ENCODE assay signal across 26 cellular contexts in genomic region chr9:101408374-101409078, GRCh38. TPM values are rescaled to one million over a fixed set of nuclear protein-coding genes. Genes with fewer than 3 reads are reported as not detected.
A peak's percentile ranks its signal among the peaks of the same experiment; 100 is the strongest.
DNase-seq lines count a peak whose midpoint lies in the region; ATAC-seq and TF ChIP-seq lines count a peak whose summit lies in the region.
"Had no signal": no experiment of that assay in that cellular context is flagged by ENCODE, and none has a peak within 500 bp of the region (broad histone marks: within the 10 kb centered on the region; RNA-seq: fewer than 3 reads in every experiment).

No MANE protein-coding gene starts in this region.

- no peak for ATAC-seq in sciatic nerve
- ATAC-seq: left cardiac atrium; naive thymus-derived CD4-positive, alpha-beta T cell had no signal

- POLR2A ChIA-PET in HEK293 (lab: Yijun Ruan, JAX), result interaction anchor here (1.3 to 1.6 kb wide), 2 partner anchors 9 to 17 kb away, joined by 3 to 10 read pairs; partner anchors contain the start of genes MRPL50 and ZNF189

- intact Hi-C loops in sciatic nerve (cut with DNase I), result no loop called here

- H3K4me1 ChIP-seq in HEK293 (ENCODE audit: control insufficient read depth, insufficient read depth, low read length), result no peaks in the 10 kb centered on the region
- no peaks in the 10 kb centered on the region for H3K4me1 ChIP-seq in duodenal mucosa (ENCODE audit: control insufficient read depth in 1 of 2, insufficient read depth in 2 of 2, low read length in 2 of 2)
- H3K4me1 ChIP-seq in neural progenitor cell, result no peaks in the 10 kb centered on the region
- H3K4me1 ChIP-seq: Peyer's patch, upper lobe of left lung had no signal

- no peaks in the 10 kb centered on the region for H4K20me1 ChIP-seq in neural progenitor cell (ENCODE audit: low read depth)

- H3K27me3 ChIP-seq in duodenal mucosa (ENCODE audit: control insufficient read depth in 1 of 2, insufficient read depth in 2 of 2, low read length in 2 of 2), result no peaks in the 10 kb centered on the region
- no peaks in the 10 kb centered on the region for H3K27me3 ChIP-seq in neural progenitor cell
- H3K27me3 ChIP-seq: Peyer's patch, upper lobe of left lung had no signal

- H3F3A ChIP-seq in neural progenitor cell (ENCODE audit: low read depth), result peaks cover 14% of the 10 kb centered on the region

- H2AFZ ChIP-seq in neural progenitor cell (replicated peaks), result no peak overlapping the region

- no peaks in the 10 kb centered on the region for H3K79me2 ChIP-seq in neural progenitor cell (ENCODE audit: low read depth)

- H3K36me3 ChIP-seq in HEK293 (ENCODE audit: control insufficient read depth in 2 of 2, insufficient read depth in 1 of 2, low read length in 2 of 2), result peaks cover 20 to 59% of the 10 kb centered on the region in 2 experiments
- H3K36me3 ChIP-seq in duodenal mucosa (ENCODE audit: control insufficient read depth in 1 of 2, insufficient read depth in 2 of 2, low read length in 2 of 2), result peaks cover 58 to 60% of the 10 kb centered on the region in 2 donors
- H3K36me3 ChIP-seq in neural progenitor cell, result peaks cover 71% of the 10 kb centered on the region

- no peaks in the 10 kb centered on the region for H3K4me1 Mint-ChIP-seq in neural progenitor cell
- H3K4me1 Mint-ChIP-seq: activated CD4-positive, alpha-beta memory T cell treated with anti-CD3 and anti-CD28 coated beads, Interleukin-2, amount 10 ng/mL, durations not matched to agents 7 days and 5 days; activated naive CD8-positive, alpha-beta T cell treated with anti-CD3 and anti-CD28 coated beads for 36 hours had no signal

- no peaks in the 10 kb centered on the region for H3K27me3 Mint-ChIP-seq in neural progenitor cell (ENCODE audit: insufficient read depth, low read depth)
- H3K27me3 Mint-ChIP-seq: activated CD4-positive, alpha-beta memory T cell treated with anti-CD3 and anti-CD28 coated beads, Interleukin-2, amount 10 ng/mL, durations not matched to agents 7 days and 5 days; activated naive CD8-positive, alpha-beta T cell treated with anti-CD3 and anti-CD28 coated beads for 36 hours; CD4-positive, CD25-positive, alpha-beta regulatory T cell; central memory CD8-positive, alpha-beta T cell; memory B cell; naive thymus-derived CD4-positive, alpha-beta T cell had no signal

- DNase-seq in neural progenitor cell (ENCODE audit: low spot score) (no peak), sciatic nerve (ENCODE audit: low spot score) (no peak), SIG-M5 treated with dmso at 0.1 percent for 504 hours (lab: John Stamatoyannopoulos, UW; ENCODE audit: unreplicated experiment) (no peak), RKO (ENCODE audit: low spot score) (no peak)
- DNase-seq: activated CD4-positive, alpha-beta memory T cell treated with anti-CD3 and anti-CD28 coated beads, Interleukin-2, amount 10 ng/mL, durations not matched to agents 7 days and 5 days; activated CD4-positive, CD25-positive, alpha-beta regulatory T cell treated with anti-CD3 and anti-CD28 coated beads, Interleukin-2, amount 50 U/mL, for 72 hours; activated effector memory CD4-positive, alpha-beta T cell treated with Interleukin-2 at 50 U/mL for 16 hours; activated naive CD8-positive, alpha-beta T cell treated with anti-CD3 and anti-CD28 coated beads for 36 hours; CD4-positive, CD25-positive, alpha-beta regulatory T cell; GOT3; KG1; left cardiac atrium; naive thymus-derived CD4-positive, alpha-beta T cell; NCI-H1694; NCI-H524 treated with DMSO at 0.1 percent for 48 hours; occipital lobe; Peyer's patch; stimulated activated CD4-positive, alpha-beta T cell treated with anti-CD3 and anti-CD28 coated beads, Interleukin-1b, Interleukin-23, amount 100 ng/mL, for 48 hours; T-helper 1 cell; upper lobe of left lung had no signal

- peaks cover 82% of the 10 kb centered on the region for H3K9me3 Mint-ChIP-seq in neural progenitor cell

- H3K9ac ChIP-seq in duodenal mucosa (ENCODE audit: low read depth in 1 of 2, low read length in 2 of 2), result no peak overlapping the region
- H3K9ac ChIP-seq in neural progenitor cell, result no peak overlapping the region

- H3K4me3 ChIP-seq in HEK293 (ENCODE audit: low read depth, low read length), result no peak overlapping the region
- peak overlapping the region; percentile 30 to 48 for H3K4me3 ChIP-seq in duodenal mucosa (ENCODE audit: low read depth in 1 of 2, low read length in 2 of 2)
- peak overlapping the region; percentile 7 for H3K4me3 ChIP-seq in neural progenitor cell
- H3K4me3 ChIP-seq: Peyer's patch, skin epidermis, upper lobe of left lung had no signal

- H3K36me3 Mint-ChIP-seq in neural progenitor cell, result peaks cover 83% of the 10 kb centered on the region

- no peak overlapping the region for H3K27ac ChIP-seq in HEK293 (ENCODE audit: extremely low read depth, low read depth, low read length)
- H3K27ac ChIP-seq in duodenal mucosa (ENCODE audit: low read depth, low read length), result no peak overlapping the region
- H3K27ac ChIP-seq in neural progenitor cell, result no peak overlapping the region
- H3K27ac ChIP-seq: Peyer's patch, skin epidermis, upper lobe of left lung had no signal

- no peaks in the 10 kb centered on the region for H3K9me3 ChIP-seq in HEK293 (ENCODE audit: control insufficient read depth, insufficient read depth, low read depth, low read length)
- H3K9me3 ChIP-seq in duodenal mucosa (ENCODE audit: control insufficient read depth in 1 of 2, low read length in 2 of 2), result peaks cover 53 to 83% of the 10 kb centered on the region in 2 donors
- H3K9me3 ChIP-seq in neural progenitor cell (ENCODE audit: low read depth), result peaks cover 53% of the 10 kb centered on the region

- H3K4me3 Mint-ChIP-seq in neural progenitor cell, result no peak overlapping the region
- H3K4me3 Mint-ChIP-seq: activated CD4-positive, alpha-beta memory T cell treated with anti-CD3 and anti-CD28 coated beads, Interleukin-2, amount 10 ng/mL, durations not matched to agents 7 days and 5 days; activated naive CD8-positive, alpha-beta T cell treated with anti-CD3 and anti-CD28 coated beads for 36 hours; CD4-positive, CD25-positive, alpha-beta regulatory T cell; central memory CD8-positive, alpha-beta T cell; memory B cell; naive thymus-derived CD4-positive, alpha-beta T cell had no signal

- TF ChIP-seq CTCF in HEK293 (tag by site-specific recombination; IDR thresholded peaks at IDR 0.05) (no peak), neural progenitor cell (IDR thresholded peaks at IDR 0.05) (no peak)

- H3K4me2 ChIP-seq in neural progenitor cell, result no peak overlapping the region

- H3K27ac Mint-ChIP-seq in neural progenitor cell, result no peak overlapping the region
- H3K27ac Mint-ChIP-seq: activated CD4-positive, alpha-beta memory T cell treated with anti-CD3 and anti-CD28 coated beads, Interleukin-2, amount 10 ng/mL, durations not matched to agents 7 days and 5 days; activated naive CD8-positive, alpha-beta T cell treated with anti-CD3 and anti-CD28 coated beads for 36 hours; memory B cell had no signal

- CTCF ChIA-PET in HEK293 (lab: Yijun Ruan, JAX), result interaction anchor here (1.1 kb wide), 1 partner anchor 51 kb away, joined by 4 read pairs; no protein-coding TSS in a partner anchor

TF ChIP-seq in HEK293, 187 proteins besides CTCF, POLR2A, EP300 and RAD21:
- no peak for TF ChIP-seq ZFP69B (tag by site-specific recombination; IDR thresholded peaks at IDR 0.05)
- 0 out of 2 replicates have a peak, but pooled peaks have one; percentile 8 for TF ChIP-seq TRIM28 (IDR thresholded peaks at IDR 0.05; ENCODE audit: borderline replicate concordance, low read length)
- TF ChIP-seq ZNF530 (tag by site-specific recombination; IDR thresholded peaks at IDR 0.05; ENCODE audit: low read depth), result no peak
- TF ChIP-seq ZNF501 (tag by site-specific recombination; IDR thresholded peaks at IDR 0.05), result no peak

RNA-seq across cellular contexts. Expression of gene ZNF189, which starts 9.9 kb away (rescaled TPM):
- total RNA-seq in neural progenitor cell (ENCODE audit: low replicate concordance) (25.9 and 40.2 TPM in 2 replicates), sciatic nerve (31.1 TPM)

RNA-seq across cellular contexts. Expression of gene MRPL50, which starts 10.1 kb away (rescaled TPM):
- total RNA-seq in neural progenitor cell (ENCODE audit: low replicate concordance), result 28.2 and 42.7 TPM in 2 replicates
- total RNA-seq in sciatic nerve, result 11.3 TPM

RNA-seq across cellular contexts. Expression of gene BAAT, which starts 23.7 kb away (rescaled TPM):
- total RNA-seq in neural progenitor cell (ENCODE audit: low replicate concordance), result 0.09 and 0.15 TPM in 2 replicates
- total RNA-seq in sciatic nerve, result not detected
- total RNA-seq: activated CD4-positive, alpha-beta memory T cell treated with anti-CD3 and anti-CD28 coated beads, Interleukin-2, amount 10 ng/mL, durations not matched to agents 7 days and 5 days had no signal

RNA-seq across cellular contexts. Expression of gene ALDOB, which starts 27.0 kb away (rescaled TPM):
- total RNA-seq in neural progenitor cell (ENCODE audit: low replicate concordance), result not detected in 2 replicates
- total RNA-seq in sciatic nerve, result not detected
- total RNA-seq: activated CD4-positive, alpha-beta memory T cell treated with anti-CD3 and anti-CD28 coated beads, Interleukin-2, amount 10 ng/mL, durations not matched to agents 7 days and 5 days; activated naive CD8-positive, alpha-beta T cell treated with anti-CD3 and anti-CD28 coated beads for 36 hours; CD4-positive, CD25-positive, alpha-beta regulatory T cell; naive thymus-derived CD4-positive, alpha-beta T cell; SK-MEL-5 had no signal
